In genomic region chr1:205637854-205638468, GRCh38 we compare ENCODE assay signal across 24 cellular contexts.
"Had no signal": no experiment of that assay in that cellular context is flagged by ENCODE, and none has a peak within 500 bp of the region (broad histone marks: within the 10 kb centered on the region; RNA-seq: fewer than 3 reads in every experiment).

No MANE protein-coding gene starts in this region.

- H3K4me3 ChIP-seq: adrenal gland, breast epithelium, SJSA1 had no signal

- H3K9me3 ChIP-seq: adrenal gland, breast epithelium, SJSA1 had no signal

- DNase-seq: activated CD4-positive, alpha-beta T cell treated with anti-CD3 and anti-CD28 coated beads for 36 hours; activated CD8-positive, alpha-beta memory T cell treated with anti-CD3 and anti-CD28 coated beads, Interleukin-2, amount 50 U/mL, for 4 hours; activated CD8-positive, alpha-beta T cell treated with anti-CD3 and anti-CD28 coated beads for 36 hours; activated naive CD4-positive, alpha-beta T cell treated with anti-CD3 and anti-CD28 coated beads, Interleukin-2, amount 50 U/mL, for 16 hours; activated naive CD8-positive, alpha-beta T cell treated with anti-CD3 and anti-CD28 coated beads, Interleukin-2, amount 10 ng/mL, durations not matched to agents 7 days and 5 days; activated T-cell treated with anti-CD3 and anti-CD28 coated beads, Interleukin-2, amount 50 U/mL, for 1 hour; adrenal gland; anterior cingulate cortex; Karpas-422; NCI-H1048; NCI-H146; NCI-H187 treated with DMSO at 0.1 percent for 48 hours; NCI-H2081 treated with DMSO at 0.1 percent for 48 hours; NCI-H446; NCI-H524; PC-3; SHP77; T-helper 2 cell; T1000; WERI-Rb-1 had no signal

- H3K27ac ChIP-seq: adrenal gland, breast epithelium, SJSA1, WERI-Rb-1 had no signal

- H3K4me1 ChIP-seq: breast epithelium, SJSA1 had no signal

- ATAC-seq: activated CD4-positive, alpha-beta T cell treated with anti-CD3 and anti-CD28 coated beads for 36 hours; activated CD8-positive, alpha-beta T cell treated with anti-CD3 and anti-CD28 coated beads for 36 hours; PC-3 had no signal

- H3K4me1 Mint-ChIP-seq: activated CD4-positive, alpha-beta T cell treated with anti-CD3 and anti-CD28 coated beads for 36 hours had no signal

- H3K36me3 ChIP-seq: adrenal gland, breast epithelium, SJSA1, WERI-Rb-1 had no signal

- H3K4me3 Mint-ChIP-seq: activated CD4-positive, alpha-beta T cell treated with anti-CD3 and anti-CD28 coated beads for 36 hours; activated CD8-positive, alpha-beta T cell treated with anti-CD3 and anti-CD28 coated beads for 36 hours; activated naive CD8-positive, alpha-beta T cell treated with anti-CD3 and anti-CD28 coated beads, Interleukin-2, amount 10 ng/mL, durations not matched to agents 7 days and 5 days had no signal

- H3K36me3 Mint-ChIP-seq: activated naive CD8-positive, alpha-beta T cell treated with anti-CD3 and anti-CD28 coated beads, Interleukin-2, amount 10 ng/mL, durations not matched to agents 7 days and 5 days had no signal

- H3K9me3 Mint-ChIP-seq: activated CD8-positive, alpha-beta T cell treated with anti-CD3 and anti-CD28 coated beads for 36 hours; activated naive CD8-positive, alpha-beta T cell treated with anti-CD3 and anti-CD28 coated beads, Interleukin-2, amount 10 ng/mL, durations not matched to agents 7 days and 5 days had no signal

- H3K27me3 ChIP-seq: adrenal gland, breast epithelium had no signal

- H3K27ac Mint-ChIP-seq: activated CD4-positive, alpha-beta T cell treated with anti-CD3 and anti-CD28 coated beads for 36 hours; activated CD8-positive, alpha-beta T cell treated with anti-CD3 and anti-CD28 coated beads for 36 hours; activated naive CD8-positive, alpha-beta T cell treated with anti-CD3 and anti-CD28 coated beads, Interleukin-2, amount 10 ng/mL, durations not matched to agents 7 days and 5 days had no signal

- FAIRE-seq: RCC 7860, TTC549 had no signal
